In the genomic region with DNA sequence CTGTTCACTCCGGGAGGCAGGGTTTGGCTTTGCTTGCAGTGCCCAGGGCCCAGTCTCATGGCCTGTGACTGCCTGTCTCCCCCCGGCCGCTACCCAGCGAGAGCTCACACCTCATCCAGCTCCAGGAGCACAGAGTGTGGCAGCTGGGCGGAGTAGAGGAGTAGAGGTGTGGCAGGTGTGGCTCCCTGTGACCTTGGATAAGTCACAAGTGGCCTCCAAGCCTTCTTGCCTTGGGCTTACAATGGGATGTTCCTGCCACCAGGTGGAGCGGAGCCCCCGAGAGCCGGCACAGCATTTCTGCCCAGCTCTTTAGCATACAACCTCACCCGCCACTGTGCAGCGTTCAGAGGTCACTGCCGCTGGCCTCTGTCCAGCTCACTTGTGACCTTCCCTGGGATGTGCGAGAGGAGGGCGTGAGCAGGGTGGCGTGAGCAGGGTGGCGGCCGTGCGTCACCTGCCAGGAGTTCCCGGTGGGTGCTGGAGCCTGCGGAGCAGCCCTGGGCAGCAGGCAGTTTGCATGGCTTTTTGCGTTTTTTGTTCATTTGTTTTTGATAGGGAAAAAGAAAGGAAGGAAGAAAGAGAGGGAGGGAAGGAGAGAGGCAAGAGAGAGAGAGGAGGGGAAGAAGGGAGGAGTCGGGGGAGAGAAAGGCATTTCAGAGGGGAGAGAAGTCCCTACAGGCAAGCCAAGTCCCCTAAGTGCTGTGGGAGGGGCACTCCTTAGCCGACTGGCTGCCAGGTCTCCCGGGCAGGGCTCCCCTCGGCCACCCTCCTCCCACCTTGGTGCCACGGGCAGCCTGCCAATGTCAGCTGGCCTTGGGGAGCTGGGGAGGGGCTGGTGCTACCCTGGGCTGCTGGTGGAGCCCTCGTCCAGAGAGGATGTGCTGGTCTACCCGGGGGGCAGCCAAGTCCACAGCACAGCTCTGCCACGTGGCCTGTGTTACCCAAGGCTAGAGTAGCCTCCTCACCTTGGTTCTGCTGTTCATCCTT, we compare ENCODE assay signal across 10 cellular contexts. TPM values are rescaled to one million over a fixed set of nuclear protein-coding genes. Genes with fewer than 3 reads are reported as not detected.
DNase-seq lines count a peak whose midpoint lies in the region; ATAC-seq and TF ChIP-seq lines count a peak whose summit lies in the region.
"Had no signal": no experiment of that assay in that cellular context is flagged by ENCODE, and none has a peak within 500 bp of the region (broad histone marks: within the 10 kb centered on the region; RNA-seq: fewer than 3 reads in every experiment).

No MANE protein-coding gene starts in this region.

- H3K23me2 ChIP-seq in H9 (ENCODE audit: insufficient read length, low read depth, low read length, poor library complexity, severe bottlenecking) = no peaks in the 10 kb centered on the region

- TF ChIP-seq CTCF in 22Rv1 (IDR thresholded peaks at IDR 0.05) (peak; percentile 22), H9 (conservative IDR thresholded peaks at IDR 0.05) (peak; percentile 71), cardiac fibroblast (IDR thresholded peaks at IDR 0.05; ENCODE audit: low read depth, low read length) (peak; percentile 7), lower leg skin (IDR thresholded peaks at IDR 0.05) (no peak)

- no peaks in the 10 kb centered on the region for H3K9me3 ChIP-seq in H9 (ENCODE audit: control insufficient read depth, low read depth, low read length)

- H2BK5ac ChIP-seq in H9 (ENCODE audit: insufficient read length, low read length) = no peak overlapping the region

- H2BK20ac ChIP-seq in H9 (ENCODE audit: low read depth, low read length, poor library complexity, severe bottlenecking) = no peak overlapping the region

- H3K23ac ChIP-seq in H9 (ENCODE audit: insufficient read length, low read depth, low read length) = no peak overlapping the region

- no peaks in the 10 kb centered on the region; the same call in 1 of the 2 replicates for H3K4me1 ChIP-seq in H9 (ENCODE audit: insufficient read depth, low read length)

- no peak overlapping the region for H3K4ac ChIP-seq in H9 (ENCODE audit: low read depth, low read length)

- peaks cover 6 to 8% of the 10 kb centered on the region in 2 experiments; a peak in 4 of 5 replicates for H3K9me3 Mint-ChIP-seq in H9

- H2AK5ac ChIP-seq in H9 (ENCODE audit: insufficient read length, low read length) = no peak overlapping the region

- intact Hi-C loops in lower leg skin (cut with DNase I; ENCODE audit: low total_unique reads) = no loop called here

- DNase-seq in H9 = peak; percentile 59
- peak in 1 of 2 donors; percentile 27 for DNase-seq in cardiac fibroblast (ENCODE audit: low read depth in 2 of 2)
- DNase-seq in lower leg skin (ENCODE audit: low spot score in 2 of 2) = peak; percentile 14 to 86
- DNase-seq in DMS114 treated with DMSO at 0.1 percent for 48 hours (lab: John Stamatoyannopoulos, UW; ENCODE audit: unreplicated experiment) = no peak
- no peak for DNase-seq in T-helper 9 cell
- DNase-seq: NCI-H2081 treated with DMSO at 0.1 percent for 48 hours had no signal

- no peak overlapping the region for H2BK12ac ChIP-seq in H9 (ENCODE audit: insufficient read length, low read depth, low read length)

- H3K9ac ChIP-seq in H9 (ENCODE audit: extremely low read depth, insufficient read length, low read length) = no peak overlapping the region

- no peak overlapping the region for H3K27ac ChIP-seq in 22Rv1
- H3K27ac ChIP-seq in H9 (ENCODE audit: insufficient read length, low read depth, low read length) = no peak overlapping the region

- H4K5ac ChIP-seq in H9 (ENCODE audit: insufficient read length, low read depth, low read length) = no peak overlapping the region

- WGBS in H9 (ENCODE audit: extremely low coverage, insufficient read length, low lambda C conversion rate) = no CpG with 5 or more reads among the region's 28 CpGs
- WGBS in lower leg skin, 2 donors = 54 to 57% methylated on average over 26 of the region's 28 CpGs

- no peak overlapping the region for H3K4me2 ChIP-seq in H9 (ENCODE audit: insufficient read depth, insufficient read length, low read length)

- ATAC-seq in HG03025 (IDR thresholded peaks at IDR 0.05; ENCODE audit: low FRiP score, unreplicated experiment) (no peak), GM18909 (IDR thresholded peaks at IDR 0.05; ENCODE audit: poor library complexity, unreplicated experiment) (no peak)

- no peaks in the 10 kb centered on the region for H3K79me2 ChIP-seq in H9 (ENCODE audit: insufficient read depth, low read length)

- no peak overlapping the region for H3T11ph ChIP-seq in H9 (ENCODE audit: low read length)

- no peak overlapping the region for H3K4me3 Mint-ChIP-seq in H9

- no peak overlapping the region for H2BK15ac ChIP-seq in H9 (ENCODE audit: low read depth, low read length)

- no peak overlapping the region for H3K27ac Mint-ChIP-seq in H9

- H3K4me3 ChIP-seq in cardiac fibroblast (replicated peaks in 1 of 2; ENCODE audit: low read depth in 2 of 2, low read length in 2 of 2) (no peak overlapping the region), lower leg skin (ENCODE audit: low read depth, poor library complexity, severe bottlenecking) (no peak overlapping the region)

- no peaks in the 10 kb centered on the region for H3K79me1 ChIP-seq in H9 (ENCODE audit: insufficient read depth, low read depth, low read length, poor library complexity, severe bottlenecking)

- H3K27me3 Mint-ChIP-seq in H9 (ENCODE audit: low read depth) = peaks cover 3% of the 10 kb centered on the region

- no peak for TF ChIP-seq POLR2A in lower leg skin (IDR thresholded peaks at IDR 0.05)

- H4K91ac ChIP-seq in H9 (ENCODE audit: insufficient read length, low read depth, low read length) = no peak overlapping the region

- H2AFZ ChIP-seq in H9 (ENCODE audit: low read length) = no peak overlapping the region

- H3K56ac ChIP-seq in H9 (ENCODE audit: insufficient read length, low read depth, low read length) = no peak overlapping the region

- no peak overlapping the region for H3K14ac ChIP-seq in H9 (ENCODE audit: insufficient read depth, low read length)

- H3K18ac ChIP-seq in H9 (ENCODE audit: insufficient read length, low read depth, low read length) = no peak overlapping the region

- H4K20me1 ChIP-seq in H9 (ENCODE audit: control insufficient read depth, insufficient read depth, insufficient read length) = no peaks in the 10 kb centered on the region

- H3K36me3 Mint-ChIP-seq in H9 (ENCODE audit: insufficient read depth in 1 of 3, low read depth in 3 of 3) = no peaks in the 10 kb centered on the region; a peak in 1 of 7 replicates

- peaks cover 2 to 6% of the 10 kb centered on the region in 2 experiments; a peak in 2 of 4 replicates for H3K4me1 Mint-ChIP-seq in H9

- H2BK120ac ChIP-seq in H9 (ENCODE audit: low read depth, low read length, poor library complexity, severe bottlenecking) = no peak overlapping the region

- H4K8ac ChIP-seq in H9 (replicated peaks; ENCODE audit: insufficient read length, low read depth, low read length) = no peak overlapping the region

- H3K27me3 ChIP-seq in H9 (ENCODE audit: insufficient read depth, low read length) = no peaks in the 10 kb centered on the region

RNA-seq across cellular contexts. Expression of gene CRYAA, which starts 42.6 kb away (rescaled TPM):
- total RNA-seq in H9 (2021) = not detected in 2 replicates
- not detected for total RNA-seq in lower leg skin
- total RNA-seq: H4 had no signal

Comparison
In these comparisons a context has a peak if more than half of its experiments do, and no peak if none do; other contexts are left out.
1. CTCF ChIP-seq: peak in 22Rv1 (single experiment), H9 (single experiment) and cardiac fibroblast (single experiment); none in lower leg skin (0 of 3).
2. DNase-seq: peak in H9 (single experiment) and lower leg skin (2 of 2); none in DMS114 treated with DMSO at 0.1 percent for 48 hours (single experiment) and T-helper 9 cell (single experiment).